8 cellular contexts compared by ENCODE assay signal in the genomic region with DNA sequence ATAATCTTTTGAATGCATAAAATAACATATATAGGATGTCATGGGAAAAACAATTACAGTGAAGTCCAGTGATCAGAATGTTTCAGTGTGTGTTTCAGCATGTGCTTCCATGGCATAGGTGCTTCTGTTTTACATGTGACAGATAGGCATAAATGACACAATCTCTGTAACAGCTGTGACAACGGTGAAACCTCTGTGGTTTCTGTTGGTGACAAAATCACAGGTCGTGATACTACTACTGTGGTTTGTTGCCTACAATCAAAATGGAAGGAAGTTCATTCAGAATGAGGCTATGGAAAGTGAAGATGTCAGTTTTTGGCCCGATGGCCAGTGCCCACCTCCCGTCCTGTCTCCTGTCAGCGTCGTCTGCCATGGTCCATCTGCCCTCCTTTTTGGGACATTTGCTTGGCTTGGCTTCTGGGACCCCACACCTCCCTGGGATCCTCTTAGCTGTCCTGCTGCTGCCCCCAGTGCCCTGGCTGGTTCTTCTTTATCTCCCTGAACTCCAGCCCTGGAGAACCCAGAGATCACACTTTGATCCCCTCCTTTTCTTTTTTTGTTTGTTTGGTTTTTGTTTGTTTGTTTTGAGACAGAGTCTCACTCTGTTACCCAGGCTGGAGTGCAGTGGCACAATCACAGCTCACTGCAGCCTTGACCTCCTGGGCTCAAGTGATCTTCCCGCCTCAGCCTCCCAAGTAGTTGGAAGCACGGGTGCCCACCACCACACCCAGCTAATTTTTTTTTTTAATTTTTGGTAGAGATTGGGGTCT.
A peak's percentile ranks its signal among the peaks of the same experiment; 100 is the strongest.
DNase-seq lines count a peak whose midpoint lies in the region; ATAC-seq and TF ChIP-seq lines count a peak whose summit lies in the region.

No MANE protein-coding gene starts in this region.

- H3K4me1 Mint-ChIP-seq in activated naive CD8-positive, alpha-beta T cell (ENCODE audit: low read depth) = peaks cover 19% of the 10 kb centered on the region

- WGBS in suprapubic skin = 75% methylated on average over 8 of the region's 8 CpGs

- H3K4me3 Mint-ChIP-seq in activated naive CD8-positive, alpha-beta T cell = peak overlapping the region; percentile 68

- H3K27ac Mint-ChIP-seq in activated naive CD8-positive, alpha-beta T cell = no peak overlapping the region

- H3K36me3 ChIP-seq in suprapubic skin (peaks cover 8% of the 10 kb centered on the region), SJCRH30 (no peaks in the 10 kb centered on the region)

- peak overlapping the region; percentile 45 for H3K4me3 ChIP-seq in suprapubic skin
- no peak overlapping the region for H3K4me3 ChIP-seq in SJCRH30

- H3K36me3 Mint-ChIP-seq in activated naive CD8-positive, alpha-beta T cell = no peaks in the 10 kb centered on the region

- H3K9me3 ChIP-seq in suprapubic skin = no peaks in the 10 kb centered on the region
- H3K9me3 ChIP-seq in SJCRH30 (replicated peaks) = no peaks in the 10 kb centered on the region

- DNase-seq in activated T-cell treated with anti-CD3 and anti-CD28 coated beads for 48 hours (ENCODE audit: low read depth) (peak; percentile 12), suprapubic skin (ENCODE audit: low spot score in 2 of 2) (no peak), SJCRH30 (no peak), DMS53 (lab: John Stamatoyannopoulos, UW) (no peak), islet precursor cell (no peak)
- DNase-seq in activated T-cell treated with anti-CD3 and anti-CD28 coated beads, Interleukin-2, amount 50 U/mL, for 1 hour = no peak

- no peak for TF ChIP-seq EP300 in suprapubic skin (IDR thresholded peaks at IDR 0.05)

- peak; percentile 75 for ATAC-seq in HG03095 (IDR thresholded peaks at IDR 0.05; ENCODE audit: unreplicated experiment)

- H3K9me3 Mint-ChIP-seq in activated naive CD8-positive, alpha-beta T cell (ENCODE audit: low read depth) = no peaks in the 10 kb centered on the region

- no peaks in the 10 kb centered on the region for H3K27me3 ChIP-seq in suprapubic skin
- no peaks in the 10 kb centered on the region for H3K27me3 ChIP-seq in SJCRH30

- no peak for TF ChIP-seq CTCF in suprapubic skin (IDR thresholded peaks at IDR 0.05)

- H3K4me1 ChIP-seq in suprapubic skin = peaks cover 89% of the 10 kb centered on the region
- H3K4me1 ChIP-seq in SJCRH30 = peaks cover 5% of the 10 kb centered on the region; the same call in 1 of the 2 replicates

- TF ChIP-seq POLR2A in suprapubic skin (IDR thresholded peaks at IDR 0.05) = no peak

- H3K27ac ChIP-seq in suprapubic skin (peak overlapping the region; percentile 93), SJCRH30 (no peak overlapping the region)

- peaks cover 11% of the 10 kb centered on the region for H3K27me3 Mint-ChIP-seq in activated naive CD8-positive, alpha-beta T cell
